12 cellular contexts compared by ENCODE assay signal in genomic region chr7:112556633-112557032, GRCh38.
DNase-seq lines count a peak whose midpoint lies in the region; ATAC-seq and TF ChIP-seq lines count a peak whose summit lies in the region.
"Had no signal": no experiment of that assay in that cellular context is flagged by ENCODE, and none has a peak within 500 bp of the region (broad histone marks: within the 10 kb centered on the region; RNA-seq: fewer than 3 reads in every experiment).

No MANE protein-coding gene starts in this region.

- no peak for TF ChIP-seq CTCF in CD8-positive, alpha-beta T cell (IDR thresholded peaks at IDR 0.05)
- TF ChIP-seq CTCF in GM23338 (conservative IDR thresholded peaks at IDR 0.05; ENCODE audit: low read depth in 2 of 2): no peak

- H3K36me3 Mint-ChIP-seq in CD8-positive, alpha-beta T cell: no peaks in the 10 kb centered on the region
- no peaks in the 10 kb centered on the region for H3K36me3 Mint-ChIP-seq in GM23338 (ENCODE audit: low read depth)
- H3K36me3 Mint-ChIP-seq: CD4-positive, alpha-beta memory T cell; IgD-negative memory B cell had no signal

- H3K4me1 Mint-ChIP-seq in CD8-positive, alpha-beta T cell (ENCODE audit: low read depth): peaks cover 12% of the 10 kb centered on the region
- no peaks in the 10 kb centered on the region for H3K4me1 Mint-ChIP-seq in GM23338

- CTCF ChIA-PET in CD8-positive, alpha-beta T cell (lab: Charles Lee): interaction anchor here (0.7 to 2.8 kb wide), 2 partner anchors 342 to 865 kb away, joined by 3 to 9 read pairs; no protein-coding TSS in a partner anchor

- H3K36me3 ChIP-seq in CD8-positive, alpha-beta T cell (ENCODE audit: insufficient read depth, low read length): no peaks in the 10 kb centered on the region
- no peaks in the 10 kb centered on the region for H3K36me3 ChIP-seq in GM23338 (ENCODE audit: insufficient read depth)
- H3K36me3 ChIP-seq: left ventricle myocardium inferior had no signal

- no peak overlapping the region for H3K4me3 ChIP-seq in CD8-positive, alpha-beta T cell (ENCODE audit: low read depth, low read length)
- no peak overlapping the region for H3K4me3 ChIP-seq in GM23338
- H3K4me3 ChIP-seq: left ventricle myocardium inferior had no signal

- H3K9me3 Mint-ChIP-seq in CD8-positive, alpha-beta T cell: no peaks in the 10 kb centered on the region
- H3K9me3 Mint-ChIP-seq in GM23338: no peaks in the 10 kb centered on the region
- H3K9me3 Mint-ChIP-seq: CD4-positive, alpha-beta memory T cell; IgD-negative memory B cell had no signal

- no peak for DNase-seq in CD8-positive, alpha-beta T cell
- DNase-seq in RKO (ENCODE audit: low spot score) (peak; percentile 54), left ventricle myocardium superior (no peak), HuH-7.5 (ENCODE audit: low spot score) (no peak), NCI-H2171 treated with DMSO at 0.1 percent for 48 hours (lab: John Stamatoyannopoulos, UW) (no peak), GM23338 (ENCODE audit: low spot score) (no peak)
- DNase-seq: activated CD4-positive, CD25-positive, alpha-beta regulatory T cell; CD4-positive, alpha-beta memory T cell; left ventricle myocardium inferior had no signal

- ATAC-seq in CD8-positive, alpha-beta T cell: peak; percentile 71
- peak; percentile 93 for ATAC-seq in GM19372 (IDR thresholded peaks at IDR 0.05; ENCODE audit: low read depth, unreplicated experiment)
- peak; percentile 95 for ATAC-seq in HG03064 (IDR thresholded peaks at IDR 0.05; ENCODE audit: low read depth, unreplicated experiment)
- ATAC-seq in left ventricle myocardium superior: no peak
- no peak for ATAC-seq in GM23338

- intact Hi-C loops in CD8-positive, alpha-beta T cell (cut with DNase I, micrococcal nuclease): no loop called here
- intact Hi-C loops in left ventricle myocardium superior (cut with micrococcal nuclease): loop anchor here (10.0 kb wide), 1 partner anchor 868 kb away; no protein-coding TSS in a partner anchor

- no peak overlapping the region for H3K4me2 ChIP-seq in GM23338

- no peaks in the 10 kb centered on the region for H3F3A ChIP-seq in GM23338 (replicated peaks; ENCODE audit: low read depth)

- no peak overlapping the region for H3K27ac ChIP-seq in CD8-positive, alpha-beta T cell (ENCODE audit: low read depth, low read length)
- no peak overlapping the region for H3K27ac ChIP-seq in GM23338 (ENCODE audit: low read depth)
- H3K27ac ChIP-seq: left ventricle myocardium inferior had no signal

- H3K27ac Mint-ChIP-seq in CD8-positive, alpha-beta T cell: peak overlapping the region; percentile 12
- no peak overlapping the region for H3K27ac Mint-ChIP-seq in GM23338
- H3K27ac Mint-ChIP-seq: IgD-negative memory B cell had no signal

- H3K4me1 ChIP-seq in CD8-positive, alpha-beta T cell (ENCODE audit: insufficient read depth, low read length): peaks cover 9% of the 10 kb centered on the region
- no peaks in the 10 kb centered on the region for H3K4me1 ChIP-seq in GM23338 (ENCODE audit: insufficient read depth)
- H3K4me1 ChIP-seq: left ventricle myocardium inferior had no signal

- H3K79me2 ChIP-seq in GM23338 (replicated peaks; ENCODE audit: insufficient read depth): no peaks in the 10 kb centered on the region

- H3K9me2 ChIP-seq in GM23338 (ENCODE audit: insufficient read depth): 0 out of 2 replicates have a peak, but pooled peaks cover 4% of the 10 kb centered on the region

- POLR2A ChIA-PET in CD8-positive, alpha-beta T cell (lab: Charles Lee): interaction anchor here (0.6 kb wide), 1 partner anchor 10 kb away, joined by 3 read pairs; no protein-coding TSS in a partner anchor

- H2AFZ ChIP-seq in GM23338: no peak overlapping the region

- H4K20me1 ChIP-seq in GM23338 (replicated peaks; ENCODE audit: insufficient read depth): no peaks in the 10 kb centered on the region

- H3K27me3 Mint-ChIP-seq in CD8-positive, alpha-beta T cell (ENCODE audit: low read depth): no peaks in the 10 kb centered on the region
- H3K27me3 Mint-ChIP-seq in GM23338 (ENCODE audit: insufficient read depth, low read depth, poor library complexity): no peaks in the 10 kb centered on the region
- H3K27me3 Mint-ChIP-seq: IgD-negative memory B cell had no signal

- no peaks in the 10 kb centered on the region for H3K27me3 ChIP-seq in CD8-positive, alpha-beta T cell (ENCODE audit: insufficient read depth, low read length)
- H3K27me3 ChIP-seq in GM23338 (ENCODE audit: insufficient read depth): no peaks in the 10 kb centered on the region

- H3K9me3 ChIP-seq in CD8-positive, alpha-beta T cell (ENCODE audit: low read length): no peaks in the 10 kb centered on the region
- H3K9me3 ChIP-seq: left ventricle myocardium inferior had no signal

- no peak overlapping the region for H3K4me3 Mint-ChIP-seq in CD8-positive, alpha-beta T cell
- no peak overlapping the region for H3K4me3 Mint-ChIP-seq in GM23338
- H3K4me3 Mint-ChIP-seq: CD4-positive, alpha-beta memory T cell; IgD-negative memory B cell had no signal

TF ChIP-seq in GM23338, 12 proteins besides CTCF, POLR2A, EP300 and RAD21 (continues in another document):
- no peak for TF ChIP-seq ZNF462 (CRISPR knock-in tag; IDR thresholded peaks at IDR 0.05)
- TF ChIP-seq POLR2AphosphoS5 (IDR thresholded peaks at IDR 0.05; ENCODE audit: low read depth): no peak
- TF ChIP-seq ZNF114 (CRISPR knock-in tag; IDR thresholded peaks at IDR 0.05): no peak
- TF ChIP-seq ZNF331 (CRISPR knock-in tag; IDR thresholded peaks at IDR 0.05; ENCODE audit: low read depth): no peak
- TF ChIP-seq JUNB (IDR thresholded peaks at IDR 0.05; ENCODE audit: unreplicated experiment): no peak
- no peak for TF ChIP-seq CREB1 (CRISPR knock-in tag; IDR thresholded peaks at IDR 0.05; ENCODE audit: low read depth)
- TF ChIP-seq ETS1 (IDR thresholded peaks at IDR 0.05): no peak
- no peak for TF ChIP-seq EZH2phosphoT487 (IDR thresholded peaks at IDR 0.05; ENCODE audit: unreplicated experiment)

Comparison
In these comparisons a context has a peak if more than half of its experiments do, and no peak if none do; other contexts are left out.
1. ATAC-seq: peak in CD8-positive, alpha-beta T cell (single experiment), GM19372 (single experiment) and HG03064 (single experiment); none in left ventricle myocardium superior (single experiment) and GM23338 (single experiment).